ENCODE assay signal across 28 cellular contexts in genomic region chr3:61701019-61701418, GRCh38.
DNase-seq lines count a peak whose midpoint lies in the region; ATAC-seq and TF ChIP-seq lines count a peak whose summit lies in the region.
"Had no signal": no experiment of that assay in that cellular context is flagged by ENCODE, and none has a peak within 500 bp of the region (broad histone marks: within the 10 kb centered on the region; RNA-seq: fewer than 3 reads in every experiment).

No MANE protein-coding gene starts in this region.

- no peaks in the 10 kb centered on the region for H3K36me3 ChIP-seq in iPS-18a (ENCODE audit: control insufficient read depth, low read depth, low read length)
- H3K36me3 ChIP-seq: cardiac muscle cell, spleen had no signal

- H3K27me3 ChIP-seq in iPS-18a (ENCODE audit: control insufficient read depth, insufficient read depth, low read length) = no peaks in the 10 kb centered on the region
- H3K27me3 ChIP-seq: cardiac muscle cell, spleen had no signal

- no peaks in the 10 kb centered on the region for H3K36me3 Mint-ChIP-seq in brain
- H3K36me3 Mint-ChIP-seq in effector memory CD8-positive, alpha-beta T cell (ENCODE audit: insufficient read depth) = no peaks in the 10 kb centered on the region
- H3K36me3 Mint-ChIP-seq: CD4-positive, CD25-positive, alpha-beta regulatory T cell; naive thymus-derived CD8-positive, alpha-beta T cell; stimulated activated memory B cell treated with anti-CD40 and anti-IgM and Interleukin-4, amounts not matched to agents 10 μg/mL and 1 μg/mL and 100 μg/mL, for 72 hours had no signal

- no peak for ATAC-seq in effector memory CD8-positive, alpha-beta T cell (replicated peaks)
- ATAC-seq: activated T-cell treated with anti-CD3 and anti-CD28 coated beads, Interleukin-2, amount 50 U/mL, for 4 hours; left colon; naive thymus-derived CD8-positive, alpha-beta T cell; stimulated activated memory B cell treated with anti-CD40 and anti-IgM and Interleukin-4, amounts not matched to agents 10 μg/mL and 1 μg/mL and 100 μg/mL, for 72 hours; T-helper 17 cell had no signal

- no peaks in the 10 kb centered on the region for H3K9me3 ChIP-seq in iPS-18a (ENCODE audit: control insufficient read depth, low read depth, low read length)
- H3K9me3 ChIP-seq: spleen had no signal

- peak in 2 of 3 experiments; percentile 55 to 83 for DNase-seq in NCI-H1417 (lab: John Stamatoyannopoulos, UW)
- DNase-seq in NCI-H1417 treated with DMSO at 0.1 percent for 48 hours (lab: John Stamatoyannopoulos, UW) = no peak
- peak; percentile 18 for DNase-seq in NCI-H1694 treated with DMSO at 0.1 percent for 48 hours (lab: John Stamatoyannopoulos, UW)
- no peak for DNase-seq in GM10266 (ENCODE audit: extremely low spot score)
- no peak for DNase-seq in effector memory CD8-positive, alpha-beta T cell
- no peak for DNase-seq in middle frontal gyrus (ENCODE audit: extremely low spot score, low spot score)
- DNase-seq: activated CD4-positive, alpha-beta T cell treated with anti-CD3 and anti-CD28 coated beads for 48 hours; activated naive CD4-positive, alpha-beta T cell treated with anti-CD3 and anti-CD28 coated beads for 36 hours; activated T-cell treated with anti-CD3 and anti-CD28 coated beads, Interleukin-2, amount 50 U/mL, for 4 hours; amygdala; CD4-positive, CD25-positive, alpha-beta regulatory T cell; cortex of kidney; KBM-7; left colon; MV-4-11; naive thymus-derived CD8-positive, alpha-beta T cell; NCI-H2029 treated with DMSO at 0.1 percent for 48 hours; NCI-H510A treated with DMSO at 0.1 percent for 48 hours; spleen; stimulated activated CD4-positive, alpha-beta T cell treated with anti-CD3 and anti-CD28 coated beads, Interleukin-2, amount 100 ng/mL, for 48 hours; T-helper 17 cell had no signal

- no peak overlapping the region for H3K9ac ChIP-seq in iPS-18a (ENCODE audit: low read length)

- H3K27ac ChIP-seq in iPS-18a (ENCODE audit: low read length) = peak overlapping the region; percentile 74
- H3K27ac ChIP-seq: 22Rv1, cardiac muscle cell, RWPE1, SK-N-MC, spleen had no signal

- no peaks in the 10 kb centered on the region for H3K9me3 Mint-ChIP-seq in brain
- H3K9me3 Mint-ChIP-seq in effector memory CD8-positive, alpha-beta T cell = peaks cover 0 to 4% of the 10 kb centered on the region in 2 donors
- H3K9me3 Mint-ChIP-seq: activated naive CD4-positive, alpha-beta T cell treated with anti-CD3 and anti-CD28 coated beads for 36 hours; activated T-cell treated with anti-CD3 and anti-CD28 coated beads, Interleukin-2, amount 50 U/mL, for 4 hours; stimulated activated memory B cell treated with anti-CD40 and anti-IgM and Interleukin-4, amounts not matched to agents 10 μg/mL and 1 μg/mL and 100 μg/mL, for 72 hours had no signal

- H3K4me1 ChIP-seq in iPS-18a (ENCODE audit: control insufficient read depth, low read depth, low read length) = peaks cover 85% of the 10 kb centered on the region
- H3K4me1 ChIP-seq: spleen had no signal

- TF ChIP-seq CTCF in brain (conservative IDR thresholded peaks at IDR 0.05) = no peak
- no peak for TF ChIP-seq CTCF in GM10266 (IDR thresholded peaks at IDR 0.05; ENCODE audit: control insufficient read depth, insufficient read depth, low read depth, missing control alignments)

- H3K27me3 Mint-ChIP-seq in brain = peaks cover 3% of the 10 kb centered on the region
- no peaks in the 10 kb centered on the region for H3K27me3 Mint-ChIP-seq in effector memory CD8-positive, alpha-beta T cell
- H3K27me3 Mint-ChIP-seq: CD4-positive, CD25-positive, alpha-beta regulatory T cell; stimulated activated memory B cell treated with anti-CD40 and anti-IgM and Interleukin-4, amounts not matched to agents 10 μg/mL and 1 μg/mL and 100 μg/mL, for 72 hours had no signal

- H3K4me3 Mint-ChIP-seq in brain = no peak overlapping the region
- H3K4me3 Mint-ChIP-seq in effector memory CD8-positive, alpha-beta T cell = no peak overlapping the region
- H3K4me3 Mint-ChIP-seq: activated naive CD4-positive, alpha-beta T cell treated with anti-CD3 and anti-CD28 coated beads for 36 hours; activated T-cell treated with anti-CD3 and anti-CD28 coated beads, Interleukin-2, amount 50 U/mL, for 4 hours; CD4-positive, CD25-positive, alpha-beta regulatory T cell; naive thymus-derived CD8-positive, alpha-beta T cell; stimulated activated memory B cell treated with anti-CD40 and anti-IgM and Interleukin-4, amounts not matched to agents 10 μg/mL and 1 μg/mL and 100 μg/mL, for 72 hours; T-helper 17 cell had no signal

- H3K27ac Mint-ChIP-seq in brain = peak overlapping the region in 4 of 5 experiments; percentile 22 to 77 (median 44)
- H3K27ac Mint-ChIP-seq in effector memory CD8-positive, alpha-beta T cell = no peak overlapping the region
- H3K27ac Mint-ChIP-seq: activated naive CD4-positive, alpha-beta T cell treated with anti-CD3 and anti-CD28 coated beads for 36 hours; CD4-positive, CD25-positive, alpha-beta regulatory T cell; stimulated activated memory B cell treated with anti-CD40 and anti-IgM and Interleukin-4, amounts not matched to agents 10 μg/mL and 1 μg/mL and 100 μg/mL, for 72 hours; T-helper 17 cell had no signal

- H3K4me3 ChIP-seq in iPS-18a (ENCODE audit: low read length) = no peak overlapping the region
- H3K4me3 ChIP-seq: cardiac muscle cell, SK-N-MC had no signal

- peaks cover 77% of the 10 kb centered on the region for H3K4me1 Mint-ChIP-seq in brain
- H3K4me1 Mint-ChIP-seq in effector memory CD8-positive, alpha-beta T cell (ENCODE audit: low read depth in 2 of 2) = no peaks in the 10 kb centered on the region
- H3K4me1 Mint-ChIP-seq: CD4-positive, CD25-positive, alpha-beta regulatory T cell; naive thymus-derived CD8-positive, alpha-beta T cell; T-helper 17 cell had no signal

Comparison
In these comparisons a context has a peak if more than half of its experiments do, and no peak if none do; other contexts are left out.
1. DNase-seq: peak in NCI-H1417 (2 of 3) and NCI-H1694 treated with DMSO at 0.1 percent for 48 hours (single experiment); none in NCI-H1417 treated with DMSO at 0.1 percent for 48 hours (single experiment), GM10266 (single experiment), effector memory CD8-positive, alpha-beta T cell (0 of 3) and middle frontal gyrus (single experiment).
2. H3K27ac Mint-ChIP-seq: peak in brain (4 of 5); none in effector memory CD8-positive, alpha-beta T cell (0 of 2).